8 cellular contexts compared by ENCODE assay signal in the genomic region with DNA sequence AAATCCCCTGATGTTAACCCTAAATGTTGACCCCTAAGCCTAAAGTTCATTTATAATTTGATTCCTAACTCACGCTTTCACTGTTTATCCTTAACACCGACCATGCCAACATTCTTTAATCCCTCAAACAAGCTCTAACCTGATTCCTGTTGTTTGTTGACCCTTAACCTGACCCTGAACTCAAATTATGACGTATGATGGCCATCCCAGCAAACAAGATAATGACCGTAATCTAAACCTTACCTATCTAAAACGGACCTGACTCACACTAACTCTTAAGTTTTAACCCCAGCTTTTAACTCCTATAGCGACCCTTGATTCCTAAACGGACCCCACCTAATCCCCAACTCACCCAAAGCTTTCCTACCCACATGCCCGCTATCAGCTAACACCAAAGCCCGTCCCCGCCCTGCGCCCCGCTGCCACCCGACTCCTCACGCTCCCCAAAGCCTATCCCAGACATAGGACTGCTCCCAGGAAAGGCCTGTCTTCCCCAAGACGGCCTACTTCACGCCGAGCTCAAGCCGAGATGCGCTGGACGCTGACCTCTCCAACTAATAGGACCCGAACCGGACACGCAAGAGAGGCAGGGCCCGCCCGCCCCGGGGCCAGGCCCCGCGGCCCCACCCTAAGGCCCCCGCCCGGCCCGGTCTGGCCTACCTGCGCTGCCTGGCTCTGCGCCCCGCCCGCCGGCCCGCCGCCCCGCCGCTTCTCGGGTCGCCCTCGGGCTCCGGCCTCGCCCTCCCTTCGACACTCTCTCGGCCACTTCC.
DNase-seq lines count a peak whose midpoint lies in the region.

No MANE protein-coding gene starts in this region.

- H3K9me3 ChIP-seq in NT2/D1 (ENCODE audit: insufficient read depth, low read length) (no peaks in the 10 kb centered on the region), neuron (ENCODE audit: low read length) (no peaks in the 10 kb centered on the region)
- no peaks in the 10 kb centered on the region for H3K9me3 ChIP-seq in effector memory CD4-positive, alpha-beta T cell (ENCODE audit: control insufficient read depth, low read length)

- peak overlapping the region; percentile 91 for H3K9ac ChIP-seq in NT2/D1 (ENCODE audit: insufficient read length, low read depth)

- H2AFZ ChIP-seq in neuron (ENCODE audit: low read depth, low read length), result peak overlapping the region; percentile 34

- H3K27ac ChIP-seq in effector memory CD4-positive, alpha-beta T cell (ENCODE audit: insufficient read depth, low read length, poor library complexity, severe bottlenecking), result peak overlapping the region; percentile 88

- H3K36me3 ChIP-seq in NT2/D1 (ENCODE audit: insufficient read depth, insufficient read length, low read length), result peaks cover 34% of the 10 kb centered on the region
- H3K36me3 ChIP-seq in effector memory CD4-positive, alpha-beta T cell (ENCODE audit: control insufficient read depth, insufficient read depth, low read length), result peaks cover 14% of the 10 kb centered on the region
- peaks cover 17% of the 10 kb centered on the region for H3K36me3 ChIP-seq in neuron (ENCODE audit: insufficient read depth, low read length)

- no peaks in the 10 kb centered on the region for H3K27me3 ChIP-seq in NT2/D1 (ENCODE audit: insufficient read depth, insufficient read length)
- no peaks in the 10 kb centered on the region for H3K27me3 ChIP-seq in effector memory CD4-positive, alpha-beta T cell (replicated peaks; ENCODE audit: control insufficient read depth, insufficient read depth, low read length, poor library complexity, severe bottlenecking)
- H3K27me3 ChIP-seq in neuron (ENCODE audit: insufficient read depth, low read length), result no peaks in the 10 kb centered on the region

- H3K4me3 ChIP-seq in NT2/D1 (ENCODE audit: insufficient read length, low read depth) (peak overlapping the region; percentile 92), neuron (ENCODE audit: low read length) (peak overlapping the region; percentile 78)
- peak overlapping the region; percentile 72 for H3K4me3 ChIP-seq in effector memory CD4-positive, alpha-beta T cell (ENCODE audit: insufficient read depth, low read depth, low read length, poor library complexity, severe bottlenecking)

- H3K4me1 ChIP-seq in NT2/D1 (ENCODE audit: insufficient read depth, insufficient read length) (peaks cover 17% of the 10 kb centered on the region), neuron (ENCODE audit: insufficient read depth, low read length) (peaks cover 51% of the 10 kb centered on the region)
- peaks cover 56% of the 10 kb centered on the region for H3K4me1 ChIP-seq in effector memory CD4-positive, alpha-beta T cell (ENCODE audit: control insufficient read depth, insufficient read depth, low read length, poor library complexity, severe bottlenecking)

- DNase-seq in NCI-H82 (lab: John Stamatoyannopoulos, UW), result peak; percentile 47
- DNase-seq in NCI-H82 treated with DMSO at 0.1 percent for 48 hours (lab: John Stamatoyannopoulos, UW; ENCODE audit: unreplicated experiment), result no peak
- DNase-seq in NT2/D1 (ENCODE audit: low read depth, low spot score), result no peak
- no peak for DNase-seq in effector memory CD4-positive, alpha-beta T cell
- no peak for DNase-seq in SHP77 (lab: John Stamatoyannopoulos, UW)
- no peak for DNase-seq in SHP77 treated with DMSO at 0.1 percent for 48 hours (lab: John Stamatoyannopoulos, UW)
- no peak for DNase-seq in NCI-H2171 treated with DMSO at 0.1 percent for 48 hours (lab: John Stamatoyannopoulos, UW)
